11 cellular contexts compared by ENCODE assay signal in the genomic region with DNA sequence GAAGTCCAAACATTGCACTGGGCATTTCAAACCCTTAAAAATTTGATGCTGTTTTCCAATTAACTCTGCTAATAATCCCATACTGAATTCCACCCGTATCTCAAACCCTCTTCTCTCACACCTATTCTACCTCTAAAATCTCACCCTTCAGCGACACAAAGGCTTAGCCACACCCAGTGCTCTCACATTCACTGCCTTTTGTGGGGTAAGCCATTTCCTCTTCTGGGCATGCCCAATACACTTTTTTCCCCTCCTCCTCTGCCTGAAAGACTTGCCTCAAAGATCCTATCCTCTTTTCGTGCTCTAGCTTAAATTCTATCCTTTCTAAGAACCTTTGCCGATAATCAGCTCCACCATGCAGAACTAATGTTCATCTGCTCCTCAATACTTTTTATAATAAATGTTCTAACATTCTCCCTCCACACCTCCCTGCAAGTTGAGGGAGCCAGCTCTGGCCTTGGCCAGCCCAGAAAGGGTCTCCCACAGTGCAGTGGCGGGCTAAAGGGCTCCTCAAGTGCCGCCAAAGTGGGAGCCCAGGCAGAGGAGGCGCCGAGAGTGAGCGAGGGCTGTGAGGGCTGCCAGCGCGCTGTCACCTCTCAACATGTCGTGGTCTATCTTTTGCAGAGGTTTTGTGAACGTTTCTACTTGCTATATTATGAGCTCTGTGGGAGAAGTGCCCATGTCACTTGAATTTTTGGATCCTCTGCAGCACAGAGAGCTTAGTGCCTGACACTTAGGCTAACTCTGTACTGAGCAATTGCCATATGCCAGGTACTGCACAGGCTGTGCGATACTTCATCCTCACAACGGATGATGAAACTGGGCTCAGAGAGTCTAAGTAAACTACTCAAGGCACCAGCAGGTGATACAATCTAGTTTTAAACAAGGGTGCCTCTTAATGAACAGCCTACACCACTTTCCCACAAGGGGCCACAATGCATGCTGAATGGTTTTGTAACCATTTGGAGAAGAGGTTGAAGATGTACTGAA. TPM values are rescaled to one million over a fixed set of nuclear protein-coding genes. Genes with fewer than 3 reads are reported as not detected.
DNase-seq lines count a peak whose midpoint lies in the region; ATAC-seq and TF ChIP-seq lines count a peak whose summit lies in the region.
"Had no signal": no experiment of that assay in that cellular context is flagged by ENCODE, and none has a peak within 500 bp of the region (broad histone marks: within the 10 kb centered on the region; RNA-seq: fewer than 3 reads in every experiment).

No MANE protein-coding gene starts in this region.

- no peak overlapping the region for H3K27ac ChIP-seq in smooth muscle cell (ENCODE audit: low read depth)

- no peak for TF ChIP-seq POLR2A in erythroblast (IDR thresholded peaks at IDR 0.05; ENCODE audit: low read length)

- no peak overlapping the region for H3K9ac ChIP-seq in smooth muscle cell (ENCODE audit: low read depth)

- TF ChIP-seq CTCF in smooth muscle cell (IDR thresholded peaks at IDR 0.05; ENCODE audit: borderline replicate concordance, insufficient read depth, poor library complexity, severe bottlenecking): no peak

- H4K20me1 ChIP-seq in smooth muscle cell (ENCODE audit: low read depth): no peaks in the 10 kb centered on the region

- WGBS in smooth muscle cell (ENCODE audit: low lambda C conversion rate): 94% methylated on average over 15 of the region's 15 CpGs

- no peak overlapping the region for H3K4me3 ChIP-seq in smooth muscle cell

- no peak overlapping the region for H3K4me2 ChIP-seq in smooth muscle cell

- no peaks in the 10 kb centered on the region for H3K36me3 ChIP-seq in smooth muscle cell (ENCODE audit: low read depth)

- peak overlapping the region; percentile 89 for H3K27ac Mint-ChIP-seq in activated naive CD8-positive, alpha-beta T cell
- H3K27ac Mint-ChIP-seq: B cell, brain, H9 had no signal

- no peaks in the 10 kb centered on the region for H3K27me3 Mint-ChIP-seq in activated naive CD8-positive, alpha-beta T cell
- H3K27me3 Mint-ChIP-seq: brain had no signal

- H3K4me1 Mint-ChIP-seq in activated naive CD8-positive, alpha-beta T cell (ENCODE audit: low read depth): peaks cover 54% of the 10 kb centered on the region
- H3K4me1 Mint-ChIP-seq: brain had no signal

- H3K9me3 Mint-ChIP-seq in activated naive CD8-positive, alpha-beta T cell (ENCODE audit: low read depth): no peaks in the 10 kb centered on the region
- H3K9me3 Mint-ChIP-seq: brain, H9 had no signal

- H3K4me1 ChIP-seq in smooth muscle cell (ENCODE audit: low read depth): no peaks in the 10 kb centered on the region

- peaks cover 2% of the 10 kb centered on the region for H3K36me3 Mint-ChIP-seq in activated naive CD8-positive, alpha-beta T cell
- H3K36me3 Mint-ChIP-seq: brain had no signal

- H3K4me3 Mint-ChIP-seq in activated naive CD8-positive, alpha-beta T cell: peak overlapping the region; percentile 8
- H3K4me3 Mint-ChIP-seq: B cell, brain, H9 had no signal

- H3F3A ChIP-seq in smooth muscle cell (ENCODE audit: low read depth): no peaks in the 10 kb centered on the region

- peak; percentile 20 for DNase-seq in activated effector memory CD4-positive, alpha-beta T cell treated with Interleukin-2 at 50 U/mL for 16 hours
- no peak for DNase-seq in activated effector memory CD4-positive, alpha-beta T cell treated with anti-CD3 and anti-CD28 coated beads, Interleukin-2, amount 50 U/mL, for 16 hours
- peak; percentile 98 for DNase-seq in NCI-H2107 treated with DMSO at 0.1 percent for 48 hours (lab: John Stamatoyannopoulos, UW; ENCODE audit: unreplicated experiment)
- DNase-seq in stimulated activated naive CD8-positive, alpha-beta T cell treated with anti-CD3 and anti-CD28 coated beads, Interleukin-15, Interleukin-2, amounts not matched to agents 100 U/mL and 50 U/mL, for 24 hours: no peak
- DNase-seq in smooth muscle cell (lab: John Stamatoyannopoulos, UW; ENCODE audit: unreplicated experiment): no peak
- no peak for DNase-seq in erythroblast (lab: John Stamatoyannopoulos, UW)
- DNase-seq: H9 had no signal

- H3K27me3 ChIP-seq in smooth muscle cell (ENCODE audit: low read depth): no peaks in the 10 kb centered on the region

- H3K9me3 ChIP-seq in smooth muscle cell (replicated peaks; ENCODE audit: low read depth): no peaks in the 10 kb centered on the region

- H3K79me2 ChIP-seq in smooth muscle cell (ENCODE audit: low read depth): no peaks in the 10 kb centered on the region

- ATAC-seq in stimulated activated naive CD8-positive, alpha-beta T cell treated with anti-CD3 and anti-CD28 coated beads, Interleukin-15, Interleukin-2, amounts not matched to agents 100 U/mL and 50 U/mL, for 24 hours: peak; percentile 7
- ATAC-seq in HG02678 (IDR thresholded peaks at IDR 0.05; ENCODE audit: unreplicated experiment): no peak

- H2AFZ ChIP-seq in smooth muscle cell (ENCODE audit: low read depth): no peak overlapping the region

RNA-seq across cellular contexts. Expression of a gene that starts 53.6 kb away (rescaled TPM):
- 30.8 and 39.1 TPM in 2 replicates for total RNA-seq in smooth muscle cell
- 16.8 and 18.3 TPM in 2 replicates for polyA plus RNA-seq in smooth muscle cell

Comparison
In these comparisons a context has a peak if more than half of its experiments do, and no peak if none do; other contexts are left out.
1. DNase-seq: peak in activated effector memory CD4-positive, alpha-beta T cell treated with Interleukin-2 at 50 U/mL for 16 hours (single experiment) and NCI-H2107 treated with DMSO at 0.1 percent for 48 hours (single experiment); none in activated effector memory CD4-positive, alpha-beta T cell treated with anti-CD3 and anti-CD28 coated beads, Interleukin-2, amount 50 U/mL, for 16 hours (single experiment), stimulated activated naive CD8-positive, alpha-beta T cell treated with anti-CD3 and anti-CD28 coated beads, Interleukin-15, Interleukin-2, amounts not matched to agents 100 U/mL and 50 U/mL, for 24 hours (single experiment), smooth muscle cell (single experiment) and erythroblast (0 of 2).